In the genomic region with DNA sequence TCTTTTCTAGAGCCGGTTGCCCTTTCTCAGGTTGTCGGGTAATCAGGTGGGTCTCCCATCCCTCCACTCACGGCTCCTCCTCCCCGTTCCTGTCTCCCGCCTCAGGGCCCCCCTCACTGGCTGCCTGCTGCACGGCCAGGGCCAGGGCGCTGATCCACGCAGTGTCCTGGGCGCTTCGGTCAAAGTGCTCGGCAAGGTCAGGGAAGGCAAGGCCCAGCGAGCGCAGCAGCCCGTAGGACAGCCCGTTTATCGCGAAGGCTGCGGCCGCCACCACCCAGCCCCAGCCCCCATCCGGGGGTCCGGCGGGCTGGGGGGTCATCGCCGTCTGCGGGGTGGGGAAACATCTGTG, we compare ENCODE assay signal across 8 cellular contexts. TPM values are rescaled to one million over a fixed set of nuclear protein-coding genes. Genes with fewer than 3 reads are reported as not detected.
DNase-seq lines count a peak whose midpoint lies in the region; ATAC-seq, FAIRE-seq and TF ChIP-seq lines count a peak whose summit lies in the region.

No MANE protein-coding gene starts in this region.

- peaks cover 51% of the 10 kb centered on the region for H3K27me3 ChIP-seq in MM.1S (replicated peaks; ENCODE audit: insufficient read depth, low read length)

- DNase-seq in A549 (ENCODE audit: low read depth in 1 of 2, low spot score in 1 of 2) (no peak), MM.1S (peak; percentile 1), epithelial cell of proximal tubule (ENCODE audit: low read depth) (no peak), naive B cell (no peak), islet precursor cell (no peak), NCI-H69 (lab: John Stamatoyannopoulos, UW) (no peak), urothelium cell line (ENCODE audit: low spot score) (no peak), glomerular visceral epithelial cell (ENCODE audit: extremely low spot score) (no peak)

- no peak overlapping the region for H3K9ac ChIP-seq in MM.1S (ENCODE audit: low read length)

- WGBS in A549 (ENCODE audit: missing lambda C conversion rate) = 68% methylated on average over 15 of the region's 25 CpGs

- peaks cover 16% of the 10 kb centered on the region for H3F3A ChIP-seq in MM.1S (ENCODE audit: insufficient read depth, low read length)

- H3K4me2 ChIP-seq in A549 (peak overlapping the region; percentile 77), MM.1S (ENCODE audit: low read depth, low read length) (peak overlapping the region; percentile 22; the same call in 1 of the 2 replicates)

- H3K79me2 ChIP-seq in MM.1S (ENCODE audit: low read length) = no peaks in the 10 kb centered on the region

- H3K36me3 ChIP-seq in MM.1S (replicated peaks; ENCODE audit: insufficient read depth, low read length) = no peaks in the 10 kb centered on the region

- H4K20me1 ChIP-seq in MM.1S (ENCODE audit: insufficient read depth, low read length) = no peaks in the 10 kb centered on the region

- peaks cover 51 to 57% (median 55%) of the 10 kb centered on the region in 3 donors for H3K4me1 Mint-ChIP-seq in naive B cell

- H3K9me3 ChIP-seq in A549 = no peaks in the 10 kb centered on the region
- H3K9me3 ChIP-seq in MM.1S (replicated peaks; ENCODE audit: insufficient read depth, low read length) = no peaks in the 10 kb centered on the region

- H3K27ac Mint-ChIP-seq in naive B cell = peak overlapping the region in 4 of 6 donors; percentile 44 to 89 (median 87)

- TF ChIP-seq CTCF in A549 (IDR thresholded peaks at IDR 0.05) = no peak
- TF ChIP-seq CTCF in MM.1S (IDR thresholded peaks at IDR 0.05; ENCODE audit: low read length) = no peak
- TF ChIP-seq CTCF in epithelial cell of proximal tubule (conservative IDR thresholded peaks at IDR 0.05; ENCODE audit: low read depth, low read length) = no peak

- ATAC-seq in A549 (peak in 1 of 2 experiments; percentile 17; a peak in 3 of 6 replicates), naive B cell (ENCODE audit: low read depth in 2 of 2) (no peak)

- POLR2A ChIA-PET in A549 (lab: Yijun Ruan, JAX) = no interaction called here

- no peaks in the 10 kb centered on the region for H3K36me3 Mint-ChIP-seq in naive B cell

- H3K27me3 Mint-ChIP-seq in naive B cell = no peaks in the 10 kb centered on the region

- FAIRE-seq in A549 (lab: Jason Lieb, UNC) (no peak), urothelium cell line (lab: Jason Lieb, UNC) (no peak)

- H2AFZ ChIP-seq in MM.1S (ENCODE audit: low read length) = no peak overlapping the region

- TF ChIP-seq EP300 in A549 (IDR thresholded peaks at IDR 0.05) = no peak

- no peak; the same call in 1 of the 2 replicates for TF ChIP-seq POLR2A in A549 (IDR thresholded peaks at IDR 0.05; ENCODE audit: low read length)

- peaks cover 19% of the 10 kb centered on the region for H3K4me1 ChIP-seq in A549
- H3K4me1 ChIP-seq in MM.1S (ENCODE audit: low read length) = 0 out of 2 replicates have a peak, but pooled peaks cover 10% of the 10 kb centered on the region

- TF ChIP-seq RAD21 in A549 (conservative IDR thresholded peaks at IDR 0.05 in 1 of 2, IDR thresholded peaks at IDR 0.05 in 1 of 2) = no peak

- CTCF ChIA-PET in A549 (lab: Yijun Ruan, JAX) = interaction anchor here (1.0 to 34.0 kb wide), 6 partner anchors 12 to 302 kb away, joined by 3 to 1477 read pairs (median 86); a partner anchor contains a TSS

- no peaks in the 10 kb centered on the region for H3K9me3 Mint-ChIP-seq in naive B cell

- H3K27ac ChIP-seq in A549 (peak overlapping the region; percentile 5 to 76; a peak in 3 of 6 replicates), MM.1S (ENCODE audit: low read length) (no peak overlapping the region)

- H3K4me3 Mint-ChIP-seq in naive B cell = peak overlapping the region; percentile 74 to 91 (median 86)

- peak overlapping the region; percentile 23; the same call in 2 of the 3 replicates for H3K4me3 ChIP-seq in A549
- no peak overlapping the region for H3K4me3 ChIP-seq in MM.1S (ENCODE audit: low read length)
- peak overlapping the region; percentile 41 for H3K4me3 ChIP-seq in epithelial cell of proximal tubule (ENCODE audit: low read depth, low read length)

- no peaks in the 10 kb centered on the region for H3K9me2 ChIP-seq in MM.1S (replicated peaks; ENCODE audit: insufficient read depth, low read length)

TF ChIP-seq in A549, 52 proteins besides CTCF, POLR2A, EP300 and RAD21:
- TF ChIP-seq NPAS2 (CRISPR knock-in tag; IDR thresholded peaks at IDR 0.05; ENCODE audit: borderline replicate concordance) = no peak
- TF ChIP-seq, protein P1, sequence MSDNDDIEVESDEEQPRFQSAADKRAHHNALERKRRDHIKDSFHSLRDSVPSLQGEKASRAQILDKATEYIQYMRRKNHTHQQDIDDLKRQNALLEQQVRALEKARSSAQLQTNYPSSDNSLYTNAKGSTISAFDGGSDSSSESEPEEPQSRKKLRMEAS (IDR thresholded peaks at IDR 0.05) = no peak
- no peak for TF ChIP-seq GATA3 (IDR thresholded peaks at IDR 0.05; ENCODE audit: borderline replicate concordance)
- TF ChIP-seq NFE2L2 (conservative IDR thresholded peaks at IDR 0.05; ENCODE audit: low read length) = no peak
- no peak for TF ChIP-seq EHMT2 (IDR thresholded peaks at IDR 0.05; ENCODE audit: low read depth)
- no peak for TF ChIP-seq CHD2 (IDR thresholded peaks at IDR 0.05; ENCODE audit: low read length, partially characterized antibody)

RNA-seq across cellular contexts. Expression of a gene that starts 0.7 kb away (rescaled TPM):
- not detected in 2 replicates for polyA plus RNA-seq in A549 (2011; rRNA removed)
- not detected in 2 replicates for polyA plus RNA-seq in A549 (2012; cell fraction: cytosol; rRNA removed)
- 0.08 TPM in 1 of 2 replicates, not detected in the other for polyA plus RNA-seq in A549 (2012; cell fraction: nucleus; rRNA removed)
- not detected in 3 replicates for polyA plus RNA-seq in A549 (2017; fragmentation: RNase III; extraction: RNeasy Plus Mini Kit Qiagen cat#74134 plus additional on column Dnase treatment)
- not detected in 2 replicates for polyA minus RNA-seq in A549 (2011; rRNA and poly(A)+ RNA removed)
- not detected in 2 replicates for total RNA-seq in epithelial cell of proximal tubule
- polyA plus RNA-seq in naive B cell (ENCODE audit: low read depth in 6 of 6) = 1 to 10 TPM in 5 of 6 donors, not detected in 1; 1.8 to 3.6 (median 2.3) TPM

RNA-seq across cellular contexts. Expression of a gene that starts 7.4 kb away (rescaled TPM):
- polyA plus RNA-seq in A549 (2011; rRNA removed) (6.2 and 8.0 TPM in 2 replicates), A549 (2017; fragmentation: RNase III; extraction: RNeasy Plus Mini Kit Qiagen cat#74134 plus additional on column Dnase treatment) (6.2 to 10.9 TPM (median 10.4 TPM) in 3 replicates), naive B cell (ENCODE audit: low read depth in 6 of 6) (1 to 10 TPM in 5 of 6 donors, under 1 TPM in 1; 0.66 to 3.0 (median 2.4) TPM)
- 7.9 and 11.7 TPM in 2 replicates for polyA plus RNA-seq in A549 (2012; cell fraction: cytosol; rRNA removed)
- 16.2 and 19.5 TPM in 2 replicates for polyA plus RNA-seq in A549 (2012; cell fraction: nucleus; rRNA removed)
- 8.2 and 8.4 TPM in 2 replicates for polyA minus RNA-seq in A549 (2011; rRNA and poly(A)+ RNA removed)
- total RNA-seq in epithelial cell of proximal tubule = 3.1 and 4.1 TPM in 2 replicates

RNA-seq across cellular contexts. Expression of a gene that starts 20.3 kb away (rescaled TPM):
- polyA plus RNA-seq in A549 (2011; rRNA removed) (0.16 TPM in 1 of 2 replicates, not detected in the other), A549 (2017; fragmentation: RNase III; extraction: RNeasy Plus Mini Kit Qiagen cat#74134 plus additional on column Dnase treatment) (0.03 to 0.04 TPM in 2 of 3 replicates, not detected in the other), naive B cell (ENCODE audit: low read depth in 6 of 6) (under 1 TPM in 3 of 6 donors, not detected in 3; 0.21 to 0.36 (median 0.29) TPM)
- polyA plus RNA-seq in A549 (2012; cell fraction: cytosol; rRNA removed) = 0.01 TPM in 1 of 2 replicates, not detected in the other
- polyA plus RNA-seq in A549 (2012; cell fraction: nucleus; rRNA removed) = 0.02 and 0.05 TPM in 2 replicates
- polyA minus RNA-seq in A549 (2011; rRNA and poly(A)+ RNA removed) = not detected in 2 replicates
- under 0.01 TPM in 1 of 2 replicates, not detected in the other for total RNA-seq in epithelial cell of proximal tubule

RNA-seq across cellular contexts. Expression of a gene that starts 30.7 kb away (rescaled TPM):
- polyA plus RNA-seq in A549 (2011; rRNA removed) = 185 and 210 TPM in 2 replicates
- 152 and 203 TPM in 2 replicates for polyA plus RNA-seq in A549 (2012; cell fraction: cytosol; rRNA removed)
- polyA plus RNA-seq in A549 (2012; cell fraction: nucleus; rRNA removed) = 129 and 138 TPM in 2 replicates
- 388 to 426 TPM (median 424 TPM) in 3 replicates for polyA plus RNA-seq in A549 (2017; fragmentation: RNase III; extraction: RNeasy Plus Mini Kit Qiagen cat#74134 plus additional on column Dnase treatment)
- 81.0 and 92.3 TPM in 2 replicates for polyA minus RNA-seq in A549 (2011; rRNA and poly(A)+ RNA removed)
- total RNA-seq in epithelial cell of proximal tubule = 180 and 275 TPM in 2 replicates
- polyA plus RNA-seq in naive B cell (ENCODE audit: low read depth in 6 of 6) = 100 to 1,000 TPM; 678 to 895 (median 858) TPM

RNA-seq across cellular contexts. Expression of a gene that starts 36.9 kb away (rescaled TPM):
- polyA plus RNA-seq in A549 (2011; rRNA removed) (not detected in 2 replicates), A549 (2017; fragmentation: RNase III; extraction: RNeasy Plus Mini Kit Qiagen cat#74134 plus additional on column Dnase treatment) (not detected in 3 replicates), naive B cell (ENCODE audit: low read depth in 6 of 6) (under 1 TPM in 1 of 6 donors, not detected in 5; 0.82 TPM)
- polyA plus RNA-seq in A549 (2012; cell fraction: cytosol; rRNA removed) = not detected in 2 replicates
- polyA plus RNA-seq in A549 (2012; cell fraction: nucleus; rRNA removed) = not detected in 2 replicates
- not detected in 2 replicates for polyA minus RNA-seq in A549 (2011; rRNA and poly(A)+ RNA removed)
- not detected in 2 replicates for total RNA-seq in epithelial cell of proximal tubule
